In genomic region chr13:50911937-50912624, GRCh38 we compare ENCODE assay signal across 7 cellular contexts. TPM values are rescaled to one million over a fixed set of nuclear protein-coding genes. Genes with fewer than 3 reads are reported as not detected.
DNase-seq lines count a peak whose midpoint lies in the region; ATAC-seq, FAIRE-seq and TF ChIP-seq lines count a peak whose summit lies in the region.

No MANE protein-coding gene starts in this region.

- H3K79me2 ChIP-seq in astrocyte (ENCODE audit: insufficient read depth, low read length) = peaks cover 49% of the 10 kb centered on the region

- peak overlapping the region; percentile 90 for H3K4me2 ChIP-seq in astrocyte (ENCODE audit: low read length)

- H3K4me1 ChIP-seq in astrocyte (ENCODE audit: insufficient read depth, low read length) = peaks cover 37% of the 10 kb centered on the region
- H3K4me1 ChIP-seq in sigmoid colon = peaks cover 0 to 41% (median 33%) of the 10 kb centered on the region in 4 donors

- H3K27ac Mint-ChIP-seq in astrocyte (ENCODE audit: unreplicated experiment) = peak overlapping the region; percentile 81

- no peak overlapping the region for H3K9ac ChIP-seq in astrocyte (ENCODE audit: low read length)

- H3K4me3 ChIP-seq in astrocyte (ENCODE audit: insufficient read depth, low read depth, low read length) = no peak overlapping the region
- H3K4me3 ChIP-seq in sigmoid colon = no peak overlapping the region

- no peak overlapping the region for H2AFZ ChIP-seq in astrocyte (ENCODE audit: low read depth, low read length)

- no peaks in the 10 kb centered on the region for H3K27me3 Mint-ChIP-seq in astrocyte (ENCODE audit: low read depth, unreplicated experiment)

- FAIRE-seq in astrocyte (lab: Jason Lieb, UNC) = no peak

- TF ChIP-seq POLR2A in GM18505 (IDR thresholded peaks at IDR 0.05; ENCODE audit: borderline replicate concordance, extremely low read depth, insufficient read depth, insufficient read length) = peak; percentile 27
- TF ChIP-seq POLR2A in sigmoid colon (IDR thresholded peaks at IDR 0.05) = no peak

- H3K27me3 ChIP-seq in astrocyte (ENCODE audit: insufficient read depth, low read length) (no peaks in the 10 kb centered on the region), sigmoid colon (no peaks in the 10 kb centered on the region)

- peaks cover 34% of the 10 kb centered on the region for H3K4me1 Mint-ChIP-seq in astrocyte (ENCODE audit: low read depth, unreplicated experiment)

- peak overlapping the region; percentile 60 for H3K4me3 Mint-ChIP-seq in astrocyte (ENCODE audit: unreplicated experiment)

- TF ChIP-seq CTCF in astrocyte (IDR thresholded peaks at IDR 0.05; ENCODE audit: insufficient read depth, low read depth, low read length) (peak; percentile 89), sigmoid colon (IDR thresholded peaks at IDR 0.05) (peak; percentile 54 to 81 (median 70))

- no peaks in the 10 kb centered on the region for H3K36me3 ChIP-seq in astrocyte (ENCODE audit: insufficient read depth, low read length)
- no peaks in the 10 kb centered on the region for H3K36me3 ChIP-seq in sigmoid colon

- ATAC-seq in GM18505 (IDR thresholded peaks at IDR 0.05; ENCODE audit: unreplicated experiment) (peak; percentile 45), HG02938 (IDR thresholded peaks at IDR 0.05; ENCODE audit: unreplicated experiment) (peak; percentile 42)

- H3K36me3 Mint-ChIP-seq in astrocyte (ENCODE audit: low read depth, unreplicated experiment) = no peaks in the 10 kb centered on the region

- 26 to 29% methylated on average over 4 of the region's 4 CpGs for WGBS in sigmoid colon, 2 donors

- TF ChIP-seq EP300 in sigmoid colon (IDR thresholded peaks at IDR 0.05) = no peak

- H3K9me3 ChIP-seq in astrocyte (ENCODE audit: insufficient read depth, low read depth, low read length) (no peaks in the 10 kb centered on the region), sigmoid colon (no peaks in the 10 kb centered on the region)

- DNase-seq in NCI-H187 treated with DMSO at 0.1 percent for 48 hours (lab: John Stamatoyannopoulos, UW) (peak; percentile 37), T-helper 2 cell (peak; percentile 67 to 97 (median 83)), astrocyte (ENCODE audit: low read depth) (peak; percentile 79), hepatic stellate cell (ENCODE audit: low spot score) (peak; percentile 71), sigmoid colon (peak; percentile 91)

- H3K9me3 Mint-ChIP-seq in astrocyte (ENCODE audit: unreplicated experiment) = no peaks in the 10 kb centered on the region

- H3K27ac ChIP-seq in astrocyte (ENCODE audit: low read depth, low read length) = no peak overlapping the region
- peak overlapping the region; percentile 55 to 91 (median 87) for H3K27ac ChIP-seq in sigmoid colon

- intact Hi-C loops in sigmoid colon (cut with DNase I) = loop anchor here (2.0 to 5.0 kb wide), 5 partner anchors 385 to 935 kb away; partner anchors contain the start of gene TRIM13

- H4K20me1 ChIP-seq in astrocyte (ENCODE audit: insufficient read depth, low read length) = peaks cover 11% of the 10 kb centered on the region

RNA-seq across cellular contexts. Expression of gene RNASEH2B, which starts 2.5 kb away (rescaled TPM):
- total RNA-seq in astrocyte (23.6 and 24.0 TPM in 2 replicates), sigmoid colon (100 to 1,000 TPM in 2 of 4 donors, 10 to 100 TPM in 2; 33.9 to 108 (median 85.5) TPM)
- 10 to 100 TPM; 32.6 to 41.1 (median 34.8) TPM for polyA plus RNA-seq in sigmoid colon

Comparison
In these comparisons a context has a peak if more than half of its experiments do, and no peak if none do; other contexts are left out.
1. DNase-seq: peak in every context shown above with its lines; median percentile 91 in sigmoid colon; 83 in T-helper 2 cell; 79 in astrocyte; 71 in hepatic stellate cell; 37 in NCI-H187 treated with DMSO at 0.1 percent for 48 hours.